8 cellular contexts compared by ENCODE assay signal in the genomic region with DNA sequence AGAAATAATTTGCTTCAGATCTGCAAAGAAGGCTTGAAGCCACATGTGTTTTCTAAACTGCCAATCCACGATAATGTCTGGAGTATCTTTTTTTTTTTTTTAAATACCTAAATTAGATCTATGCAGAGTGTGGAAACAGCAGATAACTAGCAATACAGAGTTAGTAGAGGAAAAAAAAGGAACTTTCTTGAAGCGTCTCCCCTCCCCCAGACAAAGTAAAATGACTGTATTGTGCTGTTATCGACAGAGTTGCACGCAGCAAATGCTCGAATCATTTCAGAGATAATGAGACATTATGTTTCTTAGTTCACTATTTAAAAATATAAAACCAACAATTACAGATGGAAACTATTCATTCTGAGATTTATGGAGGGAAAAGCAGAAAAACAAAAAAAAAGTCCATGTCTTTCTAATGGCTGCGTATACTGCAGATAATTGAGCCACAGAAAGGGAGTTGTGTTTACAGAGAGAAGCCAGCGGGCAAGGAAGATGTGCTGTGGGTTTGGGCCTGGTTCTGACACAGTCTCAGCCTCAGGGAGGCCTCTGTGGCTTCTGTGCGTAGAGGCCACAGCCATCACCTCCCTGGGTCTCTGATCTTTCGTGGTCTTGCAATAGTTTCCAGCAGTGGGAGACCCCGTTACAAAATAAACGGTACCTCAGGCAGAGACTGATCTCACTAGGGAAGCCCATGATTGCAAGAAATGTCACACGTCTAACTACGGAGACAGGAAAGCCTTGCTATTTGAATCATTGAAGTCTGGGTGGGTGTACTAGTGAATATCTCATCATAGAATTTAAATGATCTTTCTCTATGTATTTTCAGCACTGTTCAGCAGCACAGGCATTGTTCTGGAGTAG. TPM values are rescaled to one million over a fixed set of nuclear protein-coding genes. Genes with fewer than 3 reads are reported as not detected.
DNase-seq lines count a peak whose midpoint lies in the region; ATAC-seq and TF ChIP-seq lines count a peak whose summit lies in the region.

No MANE protein-coding gene starts in this region.

- TF ChIP-seq CTCF in RWPE2 (IDR thresholded peaks at IDR 0.05; ENCODE audit: poor library complexity, severe bottlenecking) (no peak), adrenal gland (IDR thresholded peaks at IDR 0.05) (no peak), thyroid gland (IDR thresholded peaks at IDR 0.05) (no peak)

- H3K4me1 ChIP-seq in RWPE2 (ENCODE audit: insufficient read depth, poor library complexity, severe bottlenecking) (peaks cover 35% of the 10 kb centered on the region), adrenal gland (replicated peaks in 1 of 2) (peaks cover 0 to 8% of the 10 kb centered on the region in 2 donors), mesenchymal stem cell (ENCODE audit: control insufficient read depth, insufficient read depth, low read depth, low read length) (peaks cover 27% of the 10 kb centered on the region), thyroid gland (peaks cover 8 to 35% of the 10 kb centered on the region in 2 donors)

- H2BK15ac ChIP-seq in mesenchymal stem cell (ENCODE audit: low read depth, poor library complexity, severe bottlenecking): no peak overlapping the region

- no peak overlapping the region for H3K4me2 ChIP-seq in mesenchymal stem cell (ENCODE audit: low read length, poor library complexity, severe bottlenecking)

- peak overlapping the region; percentile 93 to 94 for H3K18ac ChIP-seq in mesenchymal stem cell (ENCODE audit: low read depth in 1 of 2, low read length in 2 of 2)

- H3K27ac ChIP-seq in RWPE2 (ENCODE audit: poor library complexity, severe bottlenecking) (peak overlapping the region; percentile 100), adrenal gland (peak overlapping the region in 4 of 5 donors; percentile 14 to 86 (median 56)), mesenchymal stem cell (ENCODE audit: low read length, poor library complexity, severe bottlenecking) (peak overlapping the region; percentile 77), thyroid gland (peak overlapping the region; percentile 7 to 100 (median 92))

- H3K9me3 ChIP-seq in RWPE2 (ENCODE audit: severe bottlenecking) (no peaks in the 10 kb centered on the region), adrenal gland (replicated peaks in 1 of 3) (no peaks in the 10 kb centered on the region), mesenchymal stem cell (ENCODE audit: control insufficient read depth, low read length) (no peaks in the 10 kb centered on the region), thyroid gland (no peaks in the 10 kb centered on the region)

- peak overlapping the region; percentile 53 for H2AK5ac ChIP-seq in mesenchymal stem cell (ENCODE audit: low read length, severe bottlenecking)

- peak overlapping the region; percentile 42 for H2AFZ ChIP-seq in mesenchymal stem cell (ENCODE audit: low read depth, low read length)

- H3K14ac ChIP-seq in mesenchymal stem cell (ENCODE audit: low read length in 2 of 2): no peak overlapping the region

- intact Hi-C loops in adrenal gland (cut with DNase I) (no loop called here), thyroid gland (cut with DNase I) (no loop called here)

- H3K27me3 ChIP-seq in RWPE2 (ENCODE audit: insufficient read depth, poor library complexity, severe bottlenecking) (no peaks in the 10 kb centered on the region), adrenal gland (no peaks in the 10 kb centered on the region), mesenchymal stem cell (ENCODE audit: control insufficient read depth in 1 of 2, insufficient read depth in 1 of 2, low read length in 2 of 2) (no peaks in the 10 kb centered on the region), thyroid gland (no peaks in the 10 kb centered on the region)

- H3K9ac ChIP-seq in mesenchymal stem cell (ENCODE audit: low read length): peak overlapping the region; percentile 94

- H3K23ac ChIP-seq in mesenchymal stem cell (ENCODE audit: low read length in 2 of 2): peak overlapping the region in 1 of 2 experiments; percentile 77

- H3K4me3 ChIP-seq in RWPE2 (ENCODE audit: severe bottlenecking) (no peak overlapping the region), adrenal gland (no peak overlapping the region), mesenchymal stem cell (ENCODE audit: insufficient read depth in 1 of 2, low read depth in 1 of 2, low read length in 2 of 2) (no peak overlapping the region), thyroid gland (replicated peaks in 1 of 3) (no peak overlapping the region)

- no peak overlapping the region for H2BK5ac ChIP-seq in mesenchymal stem cell (ENCODE audit: low read depth, low read length, poor library complexity, severe bottlenecking)

- H3K36me3 ChIP-seq in RWPE2 (ENCODE audit: low read depth) (no peaks in the 10 kb centered on the region), adrenal gland (replicated peaks in 1 of 2) (no peaks in the 10 kb centered on the region), mesenchymal stem cell (ENCODE audit: control insufficient read depth in 1 of 2, insufficient read depth in 2 of 2, low read depth in 1 of 2, low read length in 2 of 2) (no peaks in the 10 kb centered on the region), thyroid gland (no peaks in the 10 kb centered on the region)

- H3K79me1 ChIP-seq in mesenchymal stem cell (replicated peaks; ENCODE audit: low read length, poor library complexity, severe bottlenecking): no peaks in the 10 kb centered on the region

- H4K8ac ChIP-seq in mesenchymal stem cell (ENCODE audit: low read length): peak overlapping the region; percentile 52

- H2BK12ac ChIP-seq in mesenchymal stem cell (ENCODE audit: low read length in 2 of 2): peak overlapping the region; percentile 49 to 99

- 68 to 75% (median 71%) methylated on average over 13 of the region's 13 CpGs for WGBS in adrenal gland, 4 donors
- 48% methylated on average over 6 of the region's 13 CpGs for WGBS in mesenchymal stem cell
- 80% methylated on average over 13 of the region's 13 CpGs for WGBS in thyroid gland, 2 donors

- ATAC-seq in RWPE2 (ENCODE audit: low read depth) (no peak), GM18505 (IDR thresholded peaks at IDR 0.05; ENCODE audit: unreplicated experiment) (no peak), GM21528 (IDR thresholded peaks at IDR 0.05; ENCODE audit: low FRiP score, unreplicated experiment) (no peak)

- DNase-seq in GDM1 (lab: John Stamatoyannopoulos, UW) (peak; percentile 35), RWPE2 (ENCODE audit: low spot score) (no peak), adrenal gland (no peak), mesenchymal stem cell (peak; percentile 90), thyroid gland (no peak), UCSD-AML1 (lab: John Stamatoyannopoulos, UW; ENCODE audit: unreplicated experiment) (no peak)

- H4K91ac ChIP-seq in mesenchymal stem cell (ENCODE audit: low read length): peak overlapping the region; percentile 94

- peak overlapping the region; percentile 1 for H2BK120ac ChIP-seq in mesenchymal stem cell (ENCODE audit: low read depth, low read length)

- no peak for TF ChIP-seq POLR2A in adrenal gland (IDR thresholded peaks at IDR 0.05)
- no peak for TF ChIP-seq POLR2A in thyroid gland (IDR thresholded peaks at IDR 0.05)
- TF ChIP-seq POLR2A in GM18505 (IDR thresholded peaks at IDR 0.05; ENCODE audit: borderline replicate concordance, extremely low read depth, insufficient read depth, insufficient read length): no peak

- H3K4ac ChIP-seq in mesenchymal stem cell (ENCODE audit: low read depth in 1 of 2, low read length in 2 of 2): peak overlapping the region; percentile 81 to 92

RNA-seq across cellular contexts. Expression of gene KLF6, which starts 19.1 kb away (rescaled TPM):
- 10 to 100 TPM; 14.4 to 70.2 (median 38.9) TPM for total RNA-seq in adrenal gland
- 10 to 100 TPM; 14.9 to 25.2 (median 18.0) TPM for polyA plus RNA-seq in adrenal gland
- polyA plus RNA-seq in mesenchymal stem cell (2013, experiment 1 of 2): 195 TPM
- polyA plus RNA-seq in mesenchymal stem cell (2013, experiment 2 of 2): 183 TPM
- 100 to 1,000 TPM in 2 of 4 donors, 10 to 100 TPM in 2; 50.4 to 166 (median 103) TPM for total RNA-seq in thyroid gland

Comparison
In these comparisons a context has a peak if more than half of its experiments do, and no peak if none do; other contexts are left out.
1. DNase-seq: peak in GDM1 (single experiment) and mesenchymal stem cell (single experiment); none in RWPE2 (single experiment), adrenal gland (0 of 7), thyroid gland (0 of 2) and UCSD-AML1 (single experiment).
2. Peak in every context shown above with its lines, with median percentiles within 50 percentile points of each other: H3K27ac ChIP-seq.